In genomic region chr18:6891788-6892187, GRCh38 we compare ENCODE assay signal across 20 cellular contexts.
"Had no signal": no experiment of that assay in that cellular context is flagged by ENCODE, and none has a peak within 500 bp of the region (broad histone marks: within the 10 kb centered on the region; RNA-seq: fewer than 3 reads in every experiment).

No MANE protein-coding gene starts in this region.

- ATAC-seq: activated CD8-positive, alpha-beta T cell treated with anti-CD3 and anti-CD28 coated beads, Interleukin-2, amount 10 ng/mL, durations not matched to agents 7 days and 5 days; activated T-cell treated with anti-CD3 and anti-CD28 coated beads, Interleukin-2, amount 50 U/mL, for 4 hours; left lung; stimulated activated naive CD8-positive, alpha-beta T cell treated with anti-CD3 and anti-CD28 coated beads, Interleukin-15, Interleukin-2, amounts not matched to agents 100 U/mL and 50 U/mL, for 24 hours; T-cell had no signal

- H3K4me3 Mint-ChIP-seq: activated B cell treated with CpG ODN at 0.5 μM for 24 hours; activated CD8-positive, alpha-beta T cell treated with anti-CD3 and anti-CD28 coated beads, Interleukin-2, amount 10 ng/mL, durations not matched to agents 7 days and 5 days; activated naive CD4-positive, alpha-beta T cell treated with anti-CD3 and anti-CD28 coated beads for 36 hours; activated T-cell treated with anti-CD3 and anti-CD28 coated beads, Interleukin-2, amount 50 U/mL, for 4 hours; dendritic cell treated with granulocyte-macrophage colony-stimulating factor and Interleukin-4, amounts not matched to agents 40 ng/mL and 50 ng/mL, for 4 days; T-cell had no signal

- H3K36me3 ChIP-seq: transverse colon had no signal

- H3K36me3 Mint-ChIP-seq: T-cell had no signal

- H3K27me3 Mint-ChIP-seq: dendritic cell treated with granulocyte-macrophage colony-stimulating factor and Interleukin-4, amounts not matched to agents 40 ng/mL and 50 ng/mL, for 4 days; T-cell had no signal

- H3K27ac ChIP-seq: left lung, transverse colon, vagina had no signal

- H3K4me3 ChIP-seq: left lung, transverse colon, vagina had no signal

- H3K4me1 Mint-ChIP-seq: activated B cell treated with CpG ODN at 0.5 μM for 24 hours, T-cell had no signal

- FAIRE-seq: frontal cortex, kidney had no signal

- H3K9me3 ChIP-seq: left lung, transverse colon, vagina had no signal

- H3K4me1 ChIP-seq: left lung, transverse colon, vagina had no signal

- H3K27ac Mint-ChIP-seq: activated B cell treated with CpG ODN at 0.5 μM for 24 hours; activated CD8-positive, alpha-beta T cell treated with anti-CD3 and anti-CD28 coated beads, Interleukin-2, amount 10 ng/mL, durations not matched to agents 7 days and 5 days; activated naive CD4-positive, alpha-beta T cell treated with anti-CD3 and anti-CD28 coated beads for 36 hours; dendritic cell treated with granulocyte-macrophage colony-stimulating factor and Interleukin-4, amounts not matched to agents 40 ng/mL and 50 ng/mL, for 4 days; T-cell had no signal

- H3K27me3 ChIP-seq: left lung, transverse colon, vagina had no signal

- H3K9me3 Mint-ChIP-seq: activated B cell treated with CpG ODN at 0.5 μM for 24 hours; activated naive CD4-positive, alpha-beta T cell treated with anti-CD3 and anti-CD28 coated beads for 36 hours; activated T-cell treated with anti-CD3 and anti-CD28 coated beads, Interleukin-2, amount 50 U/mL, for 4 hours; dendritic cell treated with granulocyte-macrophage colony-stimulating factor and Interleukin-4, amounts not matched to agents 40 ng/mL and 50 ng/mL, for 4 days; T-cell had no signal

- DNase-seq: activated B cell treated with CpG ODN at 0.5 μM for 24 hours; activated CD4-positive, alpha-beta T cell treated with anti-CD3 and anti-CD28 coated beads for 4 hours; activated CD8-positive, alpha-beta memory T cell treated with anti-CD3 and anti-CD28 coated beads, Interleukin-2, amount 50 U/mL, for 4 hours; activated CD8-positive, alpha-beta T cell treated with anti-CD3 and anti-CD28 coated beads, Interleukin-2, amount 10 ng/mL, durations not matched to agents 7 days and 5 days; activated naive CD4-positive, alpha-beta T cell treated with anti-CD3 and anti-CD28 coated beads for 36 hours; activated T-cell treated with anti-CD3 and anti-CD28 coated beads, Interleukin-2, amount 50 U/mL, for 4 hours; aorta; cerebellar nuclear complex; effector CD8-positive, alpha-beta T cell; kidney; left lung; retina; stimulated activated CD4-positive, alpha-beta T cell treated with anti-CD3 and anti-CD28 coated beads, Interleukin-2, amount 100 ng/mL, for 24 hours; stimulated activated naive CD8-positive, alpha-beta T cell treated with anti-CD3 and anti-CD28 coated beads, Interleukin-15, Interleukin-2, amounts not matched to agents 100 U/mL and 50 U/mL, for 24 hours; T-cell; T-helper 9 cell; transverse colon had no signal
